12 cellular contexts compared by ENCODE assay signal in genomic region chr7:44012081-44012480, GRCh38. TPM values are rescaled to one million over a fixed set of nuclear protein-coding genes. Genes with fewer than 3 reads are reported as not detected.
"Had no signal": no experiment of that assay in that cellular context is flagged by ENCODE, and none has a peak within 500 bp of the region (broad histone marks: within the 10 kb centered on the region; RNA-seq: fewer than 3 reads in every experiment).

No MANE protein-coding gene starts in this region.

RNA-seq across cellular contexts. Expression of gene SPDYE1, which starts 14.4 kb away (rescaled TPM):
- total RNA-seq: OCI-LY7, PC-3, PC-9, Peyer's patch, Right ventricle myocardium inferior, Right ventricle myocardium superior, RPMI7951, SJCRH30, SJSA1, SK-MEL-5, T-cell had no signal
- polyA plus RNA-seq: SK-N-SH had no signal

RNA-seq across cellular contexts. Expression of gene PGAM2, which starts 53.3 kb away (rescaled TPM):
- total RNA-seq: SJCRH30, SK-MEL-5 had no signal
